Comparison of ENCODE assay signal across 8 cellular contexts in the genomic region with DNA sequence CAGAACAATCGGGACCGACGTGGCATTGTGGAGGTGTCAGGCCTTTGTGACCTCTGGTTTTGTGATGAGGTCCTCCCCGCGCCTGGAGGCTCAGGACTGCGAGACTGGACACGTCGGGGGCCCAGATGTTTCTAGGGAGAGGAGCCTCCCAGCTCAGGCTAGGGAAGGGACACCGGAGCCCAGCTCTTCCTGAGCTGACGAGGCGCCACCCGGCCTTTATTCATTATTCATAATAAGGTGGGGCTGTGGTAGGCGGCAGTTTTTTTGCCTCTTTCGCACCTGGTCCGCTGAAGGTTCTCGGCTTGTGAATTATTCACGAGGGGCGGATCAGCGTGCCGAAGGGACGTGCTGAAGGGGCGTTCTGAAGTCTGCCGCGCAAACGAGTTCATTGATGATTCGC. TPM values are rescaled to one million over a fixed set of nuclear protein-coding genes. Genes with fewer than 3 reads are reported as not detected.
DNase-seq lines count a peak whose midpoint lies in the region; ATAC-seq and TF ChIP-seq lines count a peak whose summit lies in the region.

No MANE protein-coding gene starts in this region.

- H3K56ac ChIP-seq in H9 (ENCODE audit: insufficient read length, low read depth, low read length): no peak overlapping the region

- H3K27me3 ChIP-seq in H9 (ENCODE audit: insufficient read depth, low read length) (no peaks in the 10 kb centered on the region), right cardiac atrium (ENCODE audit: control insufficient read depth, insufficient read depth) (no peaks in the 10 kb centered on the region)

- H3K4me2 ChIP-seq in H9 (ENCODE audit: insufficient read depth, insufficient read length, low read length): peak overlapping the region; percentile 75

- intact Hi-C loops in right cardiac atrium (cut with DNase I): loop anchor here in 3 of 4 donors (5.0 kb wide), 2 partner anchors 191 to 331 kb away; no protein-coding TSS in a partner anchor

- peak overlapping the region; percentile 82 to 95 for H3K4me3 Mint-ChIP-seq in H9

- H3K4me1 Mint-ChIP-seq in H9: peaks cover 23 to 32% of the 10 kb centered on the region in 2 experiments

- H2AK5ac ChIP-seq in H9 (ENCODE audit: insufficient read length, low read length): no peak overlapping the region

- no peak overlapping the region for H2BK15ac ChIP-seq in H9 (ENCODE audit: low read depth, low read length)

- peaks cover 14 to 37% of the 10 kb centered on the region in 2 experiments for H3K9me3 Mint-ChIP-seq in H9

- H2BK5ac ChIP-seq in H9 (ENCODE audit: insufficient read length, low read length): no peak overlapping the region

- peak overlapping the region; percentile 71 for H3K9ac ChIP-seq in H9 (ENCODE audit: extremely low read depth, insufficient read length, low read length)

- H3K4me1 ChIP-seq in H9 (ENCODE audit: insufficient read depth, low read length): peaks cover 7% of the 10 kb centered on the region; the same call in 1 of the 2 replicates
- H3K4me1 ChIP-seq in right cardiac atrium (ENCODE audit: control insufficient read depth, insufficient read depth, low read length): peaks cover 9% of the 10 kb centered on the region

- peaks cover 21% of the 10 kb centered on the region; the same call in 1 of the 2 replicates for H3K79me2 ChIP-seq in H9 (ENCODE audit: insufficient read depth, low read length)

- H3K23me2 ChIP-seq in H9 (ENCODE audit: insufficient read length, low read depth, low read length, poor library complexity, severe bottlenecking): peaks cover 15% of the 10 kb centered on the region

- H3K4ac ChIP-seq in H9 (ENCODE audit: low read depth, low read length): no peak overlapping the region

- no peak for TF ChIP-seq CTCF in H9 (conservative IDR thresholded peaks at IDR 0.05)

- peak overlapping the region; percentile 93 for H3K4me3 ChIP-seq in right cardiac atrium (ENCODE audit: low read length)

- H3T11ph ChIP-seq in H9 (ENCODE audit: low read length): no peak overlapping the region

- no peak overlapping the region for H4K91ac ChIP-seq in H9 (ENCODE audit: insufficient read length, low read depth, low read length)

- H3K14ac ChIP-seq in H9 (ENCODE audit: insufficient read depth, low read length): no peak overlapping the region

- no peak overlapping the region for H3K18ac ChIP-seq in H9 (ENCODE audit: insufficient read length, low read depth, low read length)

- ATAC-seq in right cardiac atrium (no peak), GM21576 (IDR thresholded peaks at IDR 0.05; ENCODE audit: unreplicated experiment) (no peak)

- no peak overlapping the region for H2BK120ac ChIP-seq in H9 (ENCODE audit: low read depth, low read length, poor library complexity, severe bottlenecking)

- H4K20me1 ChIP-seq in H9 (ENCODE audit: control insufficient read depth, insufficient read depth, insufficient read length): no peaks in the 10 kb centered on the region

- no peak overlapping the region for H2BK20ac ChIP-seq in H9 (ENCODE audit: low read depth, low read length, poor library complexity, severe bottlenecking)

- H3K23ac ChIP-seq in H9 (ENCODE audit: insufficient read length, low read depth, low read length): no peak overlapping the region

- H3K27ac Mint-ChIP-seq in H9: peak overlapping the region in 1 of 3 experiments; percentile 83; a peak in 2 of 7 replicates

- H3K79me1 ChIP-seq in H9 (ENCODE audit: insufficient read depth, low read depth, low read length, poor library complexity, severe bottlenecking): peaks cover 8% of the 10 kb centered on the region

- DNase-seq in H9 (no peak), OCI-M1 (lab: John Stamatoyannopoulos, UW) (peak; percentile 34), right cardiac atrium (peak in 1 of 3 donors; percentile 53), NCI-H524 treated with DMSO at 0.1 percent for 48 hours (lab: John Stamatoyannopoulos, UW) (no peak), cortex of kidney (lab: John Stamatoyannopoulos, UW) (no peak)
- peak; percentile 35 for DNase-seq in activated T-helper 9 cell treated with anti-CD3 and anti-CD28 coated beads, Interleukin-2, amount 50 U/mL, for 16 hours (ENCODE audit: low read depth)
- peak; percentile 47 for DNase-seq in stimulated activated CD4-positive, alpha-beta T cell treated with anti-CD3 and anti-CD28 coated beads, Interleukin-12 subunit alpha, Interleukin-12 subunit beta, amount 100 ng/mL, for 4 hours

- H3K27me3 Mint-ChIP-seq in H9 (ENCODE audit: low read depth): peaks cover 1% of the 10 kb centered on the region

- no CpG with 5 or more reads among the region's 26 CpGs for WGBS in H9 (ENCODE audit: extremely low coverage, insufficient read length, low lambda C conversion rate)
- WGBS in right cardiac atrium: 10% methylated on average over 26 of the region's 26 CpGs

- H3K36me3 Mint-ChIP-seq in H9 (ENCODE audit: insufficient read depth in 1 of 3, low read depth in 3 of 3): peaks cover 25 to 30% (median 25%) of the 10 kb centered on the region in 3 experiments

- H3K9me3 ChIP-seq in H9 (ENCODE audit: control insufficient read depth, low read depth, low read length) (no peaks in the 10 kb centered on the region), right cardiac atrium (ENCODE audit: control insufficient read depth, low read length) (no peaks in the 10 kb centered on the region)

- H3K27ac ChIP-seq in H9 (ENCODE audit: insufficient read length, low read depth, low read length) (no peak overlapping the region), right cardiac atrium (ENCODE audit: low read length) (no peak overlapping the region)

- H2AFZ ChIP-seq in H9 (ENCODE audit: low read length): no peak overlapping the region

- no peak overlapping the region for H4K8ac ChIP-seq in H9 (replicated peaks; ENCODE audit: insufficient read length, low read depth, low read length)

- no peak overlapping the region for H2BK12ac ChIP-seq in H9 (ENCODE audit: insufficient read length, low read depth, low read length)

- H4K5ac ChIP-seq in H9 (ENCODE audit: insufficient read length, low read depth, low read length): no peak overlapping the region

RNA-seq across cellular contexts. Expression of a gene that starts 2.3 kb away (rescaled TPM):
- total RNA-seq in H9 (2021) (421 and 427 TPM in 2 replicates), right cardiac atrium (100 to 1,000 TPM; 109 to 130 (median 114) TPM)
- 79.5 TPM for polyA plus RNA-seq in right cardiac atrium

RNA-seq across cellular contexts. Expression of a gene that starts 27.1 kb away (rescaled TPM):
- total RNA-seq in H9 (2021) (224 and 226 TPM in 2 replicates), right cardiac atrium (100 to 1,000 TPM; 108 to 164 (median 120) TPM)
- polyA plus RNA-seq in right cardiac atrium: 104 TPM

RNA-seq across cellular contexts. Expression of a gene that starts 41.5 kb away (rescaled TPM):
- total RNA-seq in H9 (2021) (150 and 153 TPM in 2 replicates), right cardiac atrium (10 to 100 TPM; 59.6 to 70.4 (median 60.9) TPM)
- 28.3 TPM for polyA plus RNA-seq in right cardiac atrium

RNA-seq across cellular contexts. Expression of a gene that starts 46.3 kb away (rescaled TPM):
- total RNA-seq in H9 (2021) (55.8 and 57.3 TPM in 2 replicates), right cardiac atrium (10 to 100 TPM; 25.5 to 33.8 (median 28.2) TPM)
- polyA plus RNA-seq in right cardiac atrium: 22.6 TPM

RNA-seq across cellular contexts. Expression of a gene that starts 46.8 kb away (rescaled TPM):
- total RNA-seq in H9 (2021): 98.5 and 100 TPM in 2 replicates
- total RNA-seq in right cardiac atrium: 100 to 1,000 TPM; 127 to 152 (median 139) TPM
- 235 TPM for polyA plus RNA-seq in right cardiac atrium

Comparison
In these comparisons a context has a peak if more than half of its experiments do, and no peak if none do; other contexts are left out.
1. DNase-seq: peak in OCI-M1 (single experiment), activated T-helper 9 cell treated with anti-CD3 and anti-CD28 coated beads, Interleukin-2, amount 50 U/mL, for 16 hours (single experiment) and stimulated activated CD4-positive, alpha-beta T cell treated with anti-CD3 and anti-CD28 coated beads, Interleukin-12 subunit alpha, Interleukin-12 subunit beta, amount 100 ng/mL, for 4 hours (single experiment); none in H9 (single experiment), NCI-H524 treated with DMSO at 0.1 percent for 48 hours (single experiment) and cortex of kidney (single experiment).